Comparison of ENCODE assay signal across 20 cellular contexts in the genomic region with DNA sequence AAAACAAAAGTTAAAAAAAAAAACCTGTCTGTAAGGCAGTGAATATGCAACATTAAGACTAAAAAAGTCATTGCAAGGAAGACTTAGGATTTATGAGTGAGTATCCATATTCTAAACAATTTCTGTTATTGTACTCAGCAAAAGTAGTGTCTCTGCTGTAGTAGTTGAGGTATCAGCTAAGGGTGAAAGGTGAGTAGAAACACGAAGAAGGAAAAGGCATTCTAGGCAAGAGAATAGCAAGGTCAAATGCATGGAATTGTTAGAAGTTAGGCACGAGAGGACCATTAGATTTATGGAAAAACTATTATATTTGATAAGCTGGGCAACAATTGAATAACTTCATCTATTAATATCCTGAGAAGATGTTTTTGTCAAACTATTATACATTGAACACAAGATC. TPM values are rescaled to one million over a fixed set of nuclear protein-coding genes. Genes with fewer than 3 reads are reported as not detected.
A peak's percentile ranks its signal among the peaks of the same experiment; 100 is the strongest.
DNase-seq lines count a peak whose midpoint lies in the region; ATAC-seq, FAIRE-seq and TF ChIP-seq lines count a peak whose summit lies in the region.
"Had no signal": no experiment of that assay in that cellular context is flagged by ENCODE, and none has a peak within 500 bp of the region (broad histone marks: within the 10 kb centered on the region; RNA-seq: fewer than 3 reads in every experiment).

No MANE protein-coding gene starts in this region.

- no peak for DNase-seq in activated naive CD8-positive, alpha-beta T cell treated with anti-CD3 and anti-CD28 coated beads, Interleukin-2, amount 50 U/mL, for 24 hours
- no peak for DNase-seq in HCT116 (ENCODE audit: low read depth, low spot score)
- no peak for DNase-seq in coronary artery (ENCODE audit: low spot score)
- DNase-seq in osteocyte (ENCODE audit: extremely low spot score, unreplicated experiment): no peak
- no peak for DNase-seq in stimulated activated naive B cell treated with anti-CD40 and anti-IgM and Interleukin-4, amounts not matched to agents 10 μg/mL and 1 μg/mL and 100 μg/mL, for 72 hours
- no peak for DNase-seq in frontal cortex (ENCODE audit: low spot score in 2 of 2)
- DNase-seq: activated gamma-delta T cell; effector CD4-positive, alpha-beta T cell; H9; NCI-H1092; NCI-H1930; NCI-H345; NCI-H82; SJCRH30 had no signal

- H3K4me3 ChIP-seq in HCT116 (replicated peaks in 1 of 2; ENCODE audit: low read depth in 1 of 2, low read length in 2 of 2) (no peak overlapping the region), coronary artery (peak overlapping the region; percentile 72)
- H3K4me3 ChIP-seq: SJCRH30 had no signal

- H3K27ac ChIP-seq in HCT116 (ENCODE audit: low read depth, low read length) (no peak overlapping the region), coronary artery (no peak overlapping the region)
- H3K27ac ChIP-seq: SJCRH30 had no signal

- peaks cover 53% of the 10 kb centered on the region; the same call in 1 of the 2 replicates for H4K20me1 ChIP-seq in HCT116 (ENCODE audit: insufficient read depth)

- no peak for FAIRE-seq in frontal cortex (lab: Jason Lieb, UNC)

- no peak for TF ChIP-seq RAD21 in HCT116 (IDR thresholded peaks at IDR 0.05; ENCODE audit: low read depth)

- intact Hi-C loops in HCT116 (cut with micrococcal nuclease): no loop called here

- H3K9me2 ChIP-seq in HCT116 (ENCODE audit: insufficient read depth): no peaks in the 10 kb centered on the region

- peaks cover 20% of the 10 kb centered on the region for H3K36me3 Mint-ChIP-seq in activated naive CD8-positive, alpha-beta T cell
- H3K36me3 Mint-ChIP-seq in activated naive CD8-positive, alpha-beta T cell treated with anti-CD3 and anti-CD28 coated beads, Interleukin-2, amount 50 U/mL, for 24 hours (ENCODE audit: low read depth): peaks cover 57% of the 10 kb centered on the region
- H3K36me3 Mint-ChIP-seq in osteocyte (ENCODE audit: unreplicated experiment): peaks cover 10% of the 10 kb centered on the region
- H3K36me3 Mint-ChIP-seq in stimulated activated naive B cell treated with anti-CD40 and anti-IgM and Interleukin-4, amounts not matched to agents 10 μg/mL and 1 μg/mL and 100 μg/mL, for 72 hours: peaks cover 34 to 72% of the 10 kb centered on the region in 2 donors

- RAD21 ChIA-PET in HCT116 (lab: Charles Lee; ENCODE audit: low non-redundant PET in 1 of 2, low total read pairs in 2 of 2, uncharacterized antibody in 2 of 2, unreplicated experiment in 2 of 2): no interaction called here

- no peak overlapping the region for H2AFZ ChIP-seq in HCT116 (ENCODE audit: low read depth, low read length, poor library complexity, severe bottlenecking)

- peaks cover 69% of the 10 kb centered on the region for H3K4me1 Mint-ChIP-seq in activated naive CD8-positive, alpha-beta T cell (ENCODE audit: low read depth)
- H3K4me1 Mint-ChIP-seq in activated naive CD8-positive, alpha-beta T cell treated with anti-CD3 and anti-CD28 coated beads, Interleukin-2, amount 50 U/mL, for 24 hours: peaks cover 49% of the 10 kb centered on the region
- peaks cover 52% of the 10 kb centered on the region for H3K4me1 Mint-ChIP-seq in osteocyte (ENCODE audit: unreplicated experiment)
- peaks cover 35 to 64% of the 10 kb centered on the region in 2 donors for H3K4me1 Mint-ChIP-seq in stimulated activated naive B cell treated with anti-CD40 and anti-IgM and Interleukin-4, amounts not matched to agents 10 μg/mL and 1 μg/mL and 100 μg/mL, for 72 hours

- TF ChIP-seq POLR2A in HCT116 (IDR thresholded peaks at IDR 0.05; ENCODE audit: borderline replicate concordance, extremely low read depth, insufficient read depth, insufficient read length): no peak

- CTCF ChIA-PET in HCT116 (lab: Charles Lee): no interaction called here

- H3K9me3 ChIP-seq in HCT116 (ENCODE audit: control insufficient read depth in 1 of 2, insufficient read depth in 1 of 2, low read depth in 1 of 2, low read length in 2 of 2): no peaks in the 10 kb centered on the region
- H3K9me3 ChIP-seq: SJCRH30 had no signal

- POLR2A ChIA-PET in HCT116 (lab: Charles Lee): no interaction called here

- peaks cover 1 to 34% of the 10 kb centered on the region in 2 experiments; a peak in 3 of 4 replicates for H3K4me1 ChIP-seq in HCT116 (ENCODE audit: control insufficient read depth in 1 of 2, insufficient read depth in 2 of 2, low read length in 2 of 2)
- H3K4me1 ChIP-seq: SJCRH30 had no signal

- H3K79me2 ChIP-seq in HCT116 (ENCODE audit: insufficient read depth, low read length): peaks cover 100% of the 10 kb centered on the region

- TF ChIP-seq CTCF in HCT116 (IDR thresholded peaks at IDR 0.05 in 2 of 3, conservative IDR thresholded peaks at IDR 0.05 in 1 of 3; ENCODE audit: borderline replicate concordance in 1 of 3, insufficient read depth in 1 of 3, low read depth in 2 of 3, low read length in 2 of 3) (no peak), coronary artery (IDR thresholded peaks at IDR 0.05) (no peak), osteocyte (IDR thresholded peaks at IDR 0.05) (no peak)

- no peak overlapping the region for H3K4me2 ChIP-seq in HCT116 (ENCODE audit: low read length)

- BruUV-seq in HCT116 (replicated peaks; lab: Mats Ljungman, UMichigan): no TSS peak

- H3K36me3 ChIP-seq in HCT116 (ENCODE audit: control insufficient read depth in 1 of 2, insufficient read depth in 2 of 2, low read length in 2 of 2): peaks cover 7 to 58% of the 10 kb centered on the region in 2 experiments; a peak in 2 of 4 replicates

- no peak for ATAC-seq in activated naive CD8-positive, alpha-beta T cell treated with anti-CD3 and anti-CD28 coated beads, Interleukin-2, amount 50 U/mL, for 24 hours
- ATAC-seq in HCT116: no peak
- no peak for ATAC-seq in stimulated activated naive B cell treated with anti-CD40 and anti-IgM and Interleukin-4, amounts not matched to agents 10 μg/mL and 1 μg/mL and 100 μg/mL, for 72 hours (replicated peaks)
- no peak for ATAC-seq in GM19467 (IDR thresholded peaks at IDR 0.05; ENCODE audit: unreplicated experiment)
- ATAC-seq: esophagus mucosa; stimulated activated effector memory CD8-positive, alpha-beta T cell treated with anti-CD3 and anti-CD28 coated beads, Interleukin-12 subunit alpha, Interleukin-12 subunit beta, amount 100 ng/mL, for 72 hours had no signal

- no peaks in the 10 kb centered on the region for H3K27me3 Mint-ChIP-seq in activated naive CD8-positive, alpha-beta T cell
- H3K27me3 Mint-ChIP-seq in activated naive CD8-positive, alpha-beta T cell treated with anti-CD3 and anti-CD28 coated beads, Interleukin-2, amount 50 U/mL, for 24 hours: no peaks in the 10 kb centered on the region
- no peaks in the 10 kb centered on the region for H3K27me3 Mint-ChIP-seq in osteocyte (ENCODE audit: unreplicated experiment)
- H3K27me3 Mint-ChIP-seq in stimulated activated naive B cell treated with anti-CD40 and anti-IgM and Interleukin-4, amounts not matched to agents 10 μg/mL and 1 μg/mL and 100 μg/mL, for 72 hours: no peaks in the 10 kb centered on the region
- H3K27me3 Mint-ChIP-seq: memory B cell, progenitor cell of endocrine pancreas had no signal

- H3K9me3 Mint-ChIP-seq in activated naive CD8-positive, alpha-beta T cell (ENCODE audit: low read depth): no peaks in the 10 kb centered on the region
- H3K9me3 Mint-ChIP-seq in activated naive CD8-positive, alpha-beta T cell treated with anti-CD3 and anti-CD28 coated beads, Interleukin-2, amount 50 U/mL, for 24 hours: no peaks in the 10 kb centered on the region
- no peaks in the 10 kb centered on the region for H3K9me3 Mint-ChIP-seq in osteocyte (ENCODE audit: unreplicated experiment)
- no peaks in the 10 kb centered on the region for H3K9me3 Mint-ChIP-seq in stimulated activated naive B cell treated with anti-CD40 and anti-IgM and Interleukin-4, amounts not matched to agents 10 μg/mL and 1 μg/mL and 100 μg/mL, for 72 hours
- H3K9me3 Mint-ChIP-seq: H9; memory B cell; stimulated activated effector memory CD8-positive, alpha-beta T cell treated with anti-CD3 and anti-CD28 coated beads, Interleukin-12 subunit alpha, Interleukin-12 subunit beta, amount 100 ng/mL, for 72 hours had no signal

- H3K9ac ChIP-seq in HCT116 (ENCODE audit: low read length): no peak overlapping the region

- H3K27me3 ChIP-seq in HCT116 (ENCODE audit: insufficient read depth, low read length): no peaks in the 10 kb centered on the region
- H3K27me3 ChIP-seq: SJCRH30 had no signal

- H3K4me3 Mint-ChIP-seq in activated naive CD8-positive, alpha-beta T cell: peak overlapping the region; percentile 85
- no peak overlapping the region for H3K4me3 Mint-ChIP-seq in activated naive CD8-positive, alpha-beta T cell treated with anti-CD3 and anti-CD28 coated beads, Interleukin-2, amount 50 U/mL, for 24 hours
- no peak overlapping the region for H3K4me3 Mint-ChIP-seq in osteocyte (ENCODE audit: unreplicated experiment)
- no peak overlapping the region for H3K4me3 Mint-ChIP-seq in stimulated activated naive B cell treated with anti-CD40 and anti-IgM and Interleukin-4, amounts not matched to agents 10 μg/mL and 1 μg/mL and 100 μg/mL, for 72 hours
- H3K4me3 Mint-ChIP-seq: H9, memory B cell had no signal

- H3K27ac Mint-ChIP-seq in activated naive CD8-positive, alpha-beta T cell: no peak overlapping the region
- H3K27ac Mint-ChIP-seq in activated naive CD8-positive, alpha-beta T cell treated with anti-CD3 and anti-CD28 coated beads, Interleukin-2, amount 50 U/mL, for 24 hours: no peak overlapping the region
- H3K27ac Mint-ChIP-seq in osteocyte (ENCODE audit: unreplicated experiment): peak overlapping the region; percentile 46
- H3K27ac Mint-ChIP-seq in stimulated activated naive B cell treated with anti-CD40 and anti-IgM and Interleukin-4, amounts not matched to agents 10 μg/mL and 1 μg/mL and 100 μg/mL, for 72 hours: no peak overlapping the region
- H3K27ac Mint-ChIP-seq: progenitor cell of endocrine pancreas had no signal

TF ChIP-seq in HCT116, 20 proteins besides CTCF, POLR2A, EP300 and RAD21:
- TF ChIP-seq ZFX (IDR thresholded peaks at IDR 0.05) (no peak), POLR2AphosphoS5 (IDR thresholded peaks at IDR 0.05; ENCODE audit: low read depth, low read length) (0 out of 2 replicates have a peak, but pooled peaks have one; percentile 3), ZBTB33 (IDR thresholded peaks at IDR 0.05; ENCODE audit: extremely low read depth, insufficient replicate concordance, low read length) (no peak)

RNA-seq across cellular contexts. Expression of gene EID3, which starts 1.8 kb away (rescaled TPM):
- 3.0 TPM for total RNA-seq in HCT116 (2021; ENCODE audit: unreplicated experiment)
- 0.49 and 1.3 TPM in 2 replicates for polyA plus RNA-seq in HCT116 (2012)
- total RNA-seq in osteocyte: 2.8 and 3.7 TPM in 2 replicates
- total RNA-seq in frontal cortex: 4.5 TPM
